8 cellular contexts compared by ENCODE assay signal in the genomic region with DNA sequence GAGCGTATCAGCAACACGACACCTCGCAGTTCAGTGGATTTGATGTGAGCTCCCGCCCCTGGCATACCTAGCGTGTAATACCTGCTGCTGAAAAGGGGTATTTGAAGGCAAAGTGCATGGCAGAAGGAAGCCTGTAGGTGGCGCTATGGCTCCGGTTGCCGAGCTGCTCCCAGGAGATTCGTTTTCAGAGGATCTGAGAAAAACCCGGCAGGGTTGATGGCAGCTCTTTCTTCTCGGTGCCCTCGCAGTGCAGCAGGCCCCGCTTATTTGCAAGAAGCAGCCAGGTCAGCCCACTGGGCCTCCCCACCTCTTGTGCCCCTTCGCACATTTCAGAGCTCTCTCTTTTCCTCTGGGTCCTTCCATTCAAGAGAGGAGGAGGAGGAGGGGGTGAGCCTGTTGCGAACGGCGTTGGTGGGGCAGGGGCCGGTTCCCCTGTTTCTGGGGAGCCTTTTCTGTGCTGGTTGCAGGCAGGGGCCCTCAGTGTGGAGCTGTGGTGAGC.
DNase-seq lines count a peak whose midpoint lies in the region; ATAC-seq and TF ChIP-seq lines count a peak whose summit lies in the region.

No MANE protein-coding gene starts in this region.

- CTCF ChIA-PET in CD4-positive, alpha-beta memory T cell (lab: Charles Lee; ENCODE audit: partially characterized antibody), result interaction anchor here (0.5 to 6.1 kb wide), 21 partner anchors 9 to 400 kb away, joined by 3 to 95 read pairs (median 4); no protein-coding TSS in a partner anchor

- H2BK20ac ChIP-seq in H9 (ENCODE audit: low read depth, low read length, poor library complexity, severe bottlenecking), result no peak overlapping the region

- H4K8ac ChIP-seq in H9 (replicated peaks; ENCODE audit: insufficient read length, low read depth, low read length), result no peak overlapping the region

- H3K4me1 ChIP-seq in CD4-positive, alpha-beta memory T cell (ENCODE audit: insufficient read depth, low read length), result peaks cover 35% of the 10 kb centered on the region
- no peaks in the 10 kb centered on the region for H3K4me1 ChIP-seq in H9 (ENCODE audit: insufficient read depth, low read length)

- WGBS in H9 (ENCODE audit: extremely low coverage, insufficient read length, low lambda C conversion rate), result no CpG with 5 or more reads among the region's 18 CpGs

- intact Hi-C loops in CD4-positive, alpha-beta memory T cell (cut with micrococcal nuclease), result no loop called here
- intact Hi-C loops in left colon (cut with DNase I, micrococcal nuclease), result loop anchor here (10.0 kb wide), 1 partner anchor 284 kb away; no protein-coding TSS in a partner anchor

- DNase-seq in CD4-positive, alpha-beta memory T cell, result peak; percentile 57 to 69 (median 65)
- peak; percentile 95 for DNase-seq in H9
- peak; percentile 99 for DNase-seq in NCI-H2171 treated with DMSO at 0.1 percent for 48 hours (lab: John Stamatoyannopoulos, UW)
- peak in 3 of 4 experiments; percentile 8 to 15 (median 9) for DNase-seq in activated CD4-positive, CD25-positive, alpha-beta regulatory T cell (lab: John Stamatoyannopoulos, UW)
- peak; percentile 86 for DNase-seq in cerebellar cortex (ENCODE audit: low spot score)
- DNase-seq in left colon, result peak in 1 of 2 donors; percentile 65
- DNase-seq in stimulated activated CD4-positive, alpha-beta T cell treated with anti-CD3 and anti-CD28 coated beads, Interleukin-2, amount 100 ng/mL, for 4 hours (ENCODE audit: low read depth), result peak; percentile 28

- H3K27ac Mint-ChIP-seq in CD4-positive, alpha-beta memory T cell, result peak overlapping the region in 2 of 7 donors; percentile 61 to 68
- no peak overlapping the region; a peak in 2 of 7 replicates for H3K27ac Mint-ChIP-seq in H9

- peak overlapping the region in 3 of 8 donors; percentile 12 to 52 (median 36) for H3K4me3 Mint-ChIP-seq in CD4-positive, alpha-beta memory T cell
- H3K4me3 Mint-ChIP-seq in H9, result peak overlapping the region; percentile 35 to 74; a peak in 4 of 5 replicates

- H3K14ac ChIP-seq in H9 (ENCODE audit: insufficient read depth, low read length), result no peak overlapping the region

- peak; percentile 57 for ATAC-seq in left colon
- no peak for ATAC-seq in HG03039 (IDR thresholded peaks at IDR 0.05; ENCODE audit: unreplicated experiment)

- peak overlapping the region; percentile 13 for H3K4me2 ChIP-seq in H9 (ENCODE audit: insufficient read depth, insufficient read length, low read length)

- no peaks in the 10 kb centered on the region for H4K20me1 ChIP-seq in H9 (ENCODE audit: control insufficient read depth, insufficient read depth, insufficient read length)

- H3K23me2 ChIP-seq in H9 (ENCODE audit: insufficient read length, low read depth, low read length, poor library complexity, severe bottlenecking), result no peaks in the 10 kb centered on the region

- no peaks in the 10 kb centered on the region for H3K27me3 ChIP-seq in CD4-positive, alpha-beta memory T cell (ENCODE audit: insufficient read depth, low read length)
- H3K27me3 ChIP-seq in H9 (ENCODE audit: insufficient read depth, low read length), result no peaks in the 10 kb centered on the region

- no peak overlapping the region for H3T11ph ChIP-seq in H9 (ENCODE audit: low read length)

- no peak overlapping the region for H2AFZ ChIP-seq in H9 (ENCODE audit: low read length)

- H2BK15ac ChIP-seq in H9 (ENCODE audit: low read depth, low read length), result no peak overlapping the region

- no peak overlapping the region for H3K56ac ChIP-seq in H9 (ENCODE audit: insufficient read length, low read depth, low read length)

- H3K9me3 Mint-ChIP-seq in CD4-positive, alpha-beta memory T cell, result no peaks in the 10 kb centered on the region
- H3K9me3 Mint-ChIP-seq in H9, result no peaks in the 10 kb centered on the region

- peaks cover 19 to 50% (median 26%) of the 10 kb centered on the region in 4 donors for H3K4me1 Mint-ChIP-seq in CD4-positive, alpha-beta memory T cell
- H3K4me1 Mint-ChIP-seq in H9, result peaks cover 9 to 38% of the 10 kb centered on the region in 2 experiments

- H4K91ac ChIP-seq in H9 (ENCODE audit: insufficient read length, low read depth, low read length), result no peak overlapping the region

- H2BK12ac ChIP-seq in H9 (ENCODE audit: insufficient read length, low read depth, low read length), result no peak overlapping the region

- no peak overlapping the region for H3K4me3 ChIP-seq in CD4-positive, alpha-beta memory T cell (ENCODE audit: low read length in 2 of 2)

- no peaks in the 10 kb centered on the region for H3K36me3 Mint-ChIP-seq in CD4-positive, alpha-beta memory T cell
- H3K36me3 Mint-ChIP-seq in H9 (ENCODE audit: insufficient read depth in 1 of 3, low read depth in 3 of 3), result no peaks in the 10 kb centered on the region

- no peak overlapping the region for H2AK5ac ChIP-seq in H9 (ENCODE audit: insufficient read length, low read length)

- H3K9ac ChIP-seq in H9 (ENCODE audit: extremely low read depth, insufficient read length, low read length), result no peak overlapping the region

- no peak overlapping the region for H2BK5ac ChIP-seq in H9 (ENCODE audit: insufficient read length, low read length)

- no peak overlapping the region for H3K4ac ChIP-seq in H9 (ENCODE audit: low read depth, low read length)

- H3K79me2 ChIP-seq in H9 (ENCODE audit: insufficient read depth, low read length), result no peaks in the 10 kb centered on the region

- POLR2A ChIA-PET in CD4-positive, alpha-beta memory T cell (lab: Charles Lee; ENCODE audit: partially characterized antibody), result interaction anchor here (1.1 kb wide), 1 partner anchor 400 kb away, joined by 5 read pairs; no protein-coding TSS in a partner anchor

- H3K23ac ChIP-seq in H9 (ENCODE audit: insufficient read length, low read depth, low read length), result no peak overlapping the region

- H3K36me3 ChIP-seq in CD4-positive, alpha-beta memory T cell (ENCODE audit: insufficient read depth, low read length), result no peaks in the 10 kb centered on the region

- no peak overlapping the region for H4K5ac ChIP-seq in H9 (ENCODE audit: insufficient read length, low read depth, low read length)

- H3K79me1 ChIP-seq in H9 (ENCODE audit: insufficient read depth, low read depth, low read length, poor library complexity, severe bottlenecking), result no peaks in the 10 kb centered on the region

- H3K9me3 ChIP-seq in CD4-positive, alpha-beta memory T cell (ENCODE audit: control insufficient read depth in 1 of 2, low read length in 2 of 2), result no peaks in the 10 kb centered on the region
- no peaks in the 10 kb centered on the region for H3K9me3 ChIP-seq in H9 (ENCODE audit: control insufficient read depth, low read depth, low read length)

- peak; percentile 98 for TF ChIP-seq CTCF in H9 (conservative IDR thresholded peaks at IDR 0.05)

- no peak overlapping the region for H3K18ac ChIP-seq in H9 (ENCODE audit: insufficient read length, low read depth, low read length)

- peaks cover 8 to 11% of the 10 kb centered on the region in 2 donors for H3K27me3 Mint-ChIP-seq in CD4-positive, alpha-beta memory T cell
- H3K27me3 Mint-ChIP-seq in H9 (ENCODE audit: low read depth), result peaks cover 55% of the 10 kb centered on the region

- H2BK120ac ChIP-seq in H9 (ENCODE audit: low read depth, low read length, poor library complexity, severe bottlenecking), result no peak overlapping the region

- no peak overlapping the region for H3K27ac ChIP-seq in CD4-positive, alpha-beta memory T cell (ENCODE audit: low read depth, low read length)
- H3K27ac ChIP-seq in H9 (ENCODE audit: insufficient read length, low read depth, low read length), result no peak overlapping the region
